In the genomic region with DNA sequence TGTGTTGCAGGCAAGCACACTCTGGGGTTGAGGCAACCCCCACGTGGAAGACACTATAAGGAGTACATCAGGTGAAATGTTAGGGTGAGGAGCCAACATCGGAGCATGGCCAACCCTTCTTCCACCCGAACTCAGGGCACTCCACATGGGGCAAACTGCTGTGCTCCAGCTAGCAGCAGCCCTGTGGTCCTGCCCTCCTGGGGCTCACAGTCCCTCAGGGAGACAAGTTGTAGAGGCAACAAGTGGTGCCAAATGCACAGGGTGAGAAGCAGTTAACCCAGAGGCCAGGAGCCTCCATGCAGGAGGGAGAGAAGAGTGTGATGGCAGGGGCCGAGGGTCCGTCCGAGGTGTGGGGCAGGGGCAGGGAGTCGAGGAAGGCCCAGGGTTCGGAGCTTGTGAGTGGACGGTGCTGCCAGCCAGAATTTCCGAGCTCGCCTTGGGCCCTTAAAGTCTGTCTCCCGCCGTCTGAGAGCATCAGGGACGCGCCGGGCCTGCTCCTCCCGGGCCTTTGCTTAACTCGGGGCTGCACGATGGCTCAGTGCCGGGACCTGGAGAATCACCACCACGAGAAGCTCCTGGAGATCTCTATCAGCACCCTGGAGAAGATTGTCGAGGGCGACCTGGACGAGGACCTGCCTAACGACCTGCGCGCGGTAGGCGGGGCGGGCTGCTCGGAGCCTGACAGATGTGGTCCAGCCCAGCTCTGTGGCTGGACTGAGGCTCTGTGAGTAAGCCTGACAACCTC, we compare ENCODE assay signal across 14 cellular contexts. TPM values are rescaled to one million over a fixed set of nuclear protein-coding genes. Genes with fewer than 3 reads are reported as not detected.
"Had no signal": no experiment of that assay in that cellular context is flagged by ENCODE, and none has a peak within 500 bp of the region (broad histone marks: within the 10 kb centered on the region; RNA-seq: fewer than 3 reads in every experiment).

No MANE protein-coding gene starts in this region.

- H3K27ac ChIP-seq: cardiac muscle cell, foreskin keratinocyte, right atrium auricular region, thyroid gland had no signal

- DNase-seq: activated B cell treated with CpG ODN at 0.5 μM for 24 hours; activated CD4-positive, alpha-beta T cell treated with anti-CD3 and anti-CD28 coated beads, Interleukin-2, amount 50 U/mL, for 4 hours; activated CD8-positive, alpha-beta memory T cell treated with anti-CD3 and anti-CD28 coated beads, Interleukin-2, amount 10 ng/mL, durations not matched to agents 7 days and 5 days; activated naive CD4-positive, alpha-beta T cell; activated T-cell treated with anti-CD3 and anti-CD28 coated beads, Interleukin-2, amount 50 U/mL, for 72 hours; foreskin keratinocyte; head of caudate nucleus; SK-N-SH; small intestine; thyroid gland had no signal

- H3K36me3 Mint-ChIP-seq: activated CD8-positive, alpha-beta memory T cell treated with anti-CD3 and anti-CD28 coated beads, Interleukin-2, amount 10 ng/mL, durations not matched to agents 7 days and 5 days had no signal

- H3K36me3 ChIP-seq: cardiac muscle cell, right atrium auricular region, thyroid gland had no signal

- ATAC-seq: activated CD8-positive, alpha-beta memory T cell treated with anti-CD3 and anti-CD28 coated beads, Interleukin-2, amount 10 ng/mL, durations not matched to agents 7 days and 5 days; activated T-cell treated with anti-CD3 and anti-CD28 coated beads, Interleukin-2, amount 50 U/mL, for 72 hours; foreskin keratinocyte; stimulated activated effector memory CD8-positive, alpha-beta T cell treated with anti-CD3 and anti-CD28 coated beads, Interleukin-12 subunit alpha, Interleukin-12 subunit beta, amount 100 ng/mL, for 72 hours had no signal

- H3K27ac Mint-ChIP-seq: activated B cell treated with CpG ODN at 0.5 μM for 24 hours; activated CD8-positive, alpha-beta memory T cell treated with anti-CD3 and anti-CD28 coated beads, Interleukin-2, amount 10 ng/mL, durations not matched to agents 7 days and 5 days; activated T-cell treated with anti-CD3 and anti-CD28 coated beads, Interleukin-2, amount 50 U/mL, for 72 hours; stimulated activated effector memory CD8-positive, alpha-beta T cell treated with anti-CD3 and anti-CD28 coated beads, Interleukin-12 subunit alpha, Interleukin-12 subunit beta, amount 100 ng/mL, for 72 hours had no signal

- H3K4me3 Mint-ChIP-seq: activated B cell treated with CpG ODN at 0.5 μM for 24 hours; activated CD8-positive, alpha-beta memory T cell treated with anti-CD3 and anti-CD28 coated beads, Interleukin-2, amount 10 ng/mL, durations not matched to agents 7 days and 5 days; activated T-cell treated with anti-CD3 and anti-CD28 coated beads, Interleukin-2, amount 50 U/mL, for 72 hours; stimulated activated effector memory CD8-positive, alpha-beta T cell treated with anti-CD3 and anti-CD28 coated beads, Interleukin-12 subunit alpha, Interleukin-12 subunit beta, amount 100 ng/mL, for 72 hours had no signal

- H3K4me1 ChIP-seq: thyroid gland had no signal

- H3K4me2 ChIP-seq: SK-N-SH had no signal

- H3K27me3 ChIP-seq: cardiac muscle cell, foreskin keratinocyte, right atrium auricular region, thyroid gland had no signal

- H3K9ac ChIP-seq: SK-N-SH had no signal

- H3K27me3 Mint-ChIP-seq: activated B cell treated with CpG ODN at 0.5 μM for 24 hours; activated CD8-positive, alpha-beta memory T cell treated with anti-CD3 and anti-CD28 coated beads, Interleukin-2, amount 10 ng/mL, durations not matched to agents 7 days and 5 days had no signal

- H3K9me3 ChIP-seq: right atrium auricular region, SK-N-SH, thyroid gland had no signal

- H3K9me3 Mint-ChIP-seq: activated B cell treated with CpG ODN at 0.5 μM for 24 hours; activated T-cell treated with anti-CD3 and anti-CD28 coated beads, Interleukin-2, amount 50 U/mL, for 72 hours; stimulated activated effector memory CD8-positive, alpha-beta T cell treated with anti-CD3 and anti-CD28 coated beads, Interleukin-12 subunit alpha, Interleukin-12 subunit beta, amount 100 ng/mL, for 72 hours had no signal

- H3K4me3 ChIP-seq: cardiac muscle cell, right atrium auricular region, thyroid gland had no signal

RNA-seq across cellular contexts. Expression of a gene that starts 34.0 kb away (rescaled TPM):
- total RNA-seq: activated B cell treated with CpG ODN at 0.5 μM for 24 hours; activated CD8-positive, alpha-beta memory T cell treated with anti-CD3 and anti-CD28 coated beads, Interleukin-2, amount 10 ng/mL, durations not matched to agents 7 days and 5 days; T-helper 1 cell treated with Interleukin-12 subunit alpha and Interleukin-12 subunit beta and Interleukin-4 antibody, amounts not matched to agents 30 ng/mL and 1 ng/mL, for 36 hours had no signal
